Comparison of ENCODE assay signal across 19 cellular contexts in genomic region chr7:158008267-158008666, GRCh38.
"Had no signal": no experiment of that assay in that cellular context is flagged by ENCODE, and none has a peak within 500 bp of the region (broad histone marks: within the 10 kb centered on the region; RNA-seq: fewer than 3 reads in every experiment).

No MANE protein-coding gene starts in this region.

- H3K9me3 ChIP-seq: colonic mucosa, pancreas had no signal

- H3K4me2 ChIP-seq: hepatocyte had no signal

- H3K79me2 ChIP-seq: hepatocyte had no signal

- H2AFZ ChIP-seq: hepatocyte had no signal

- FAIRE-seq: endothelial cell of umbilical vein, pancreas had no signal

- DNase-seq: colonic mucosa; dermis blood vessel endothelial cell; effector CD4-positive, alpha-beta T cell; endodermal cell; erythroblast; foreskin melanocyte; head of caudate nucleus; left colon; left ventricle myocardium superior; mesenchymal stem cell; midbrain; occipital lobe; stimulated activated naive CD4-positive, alpha-beta T cell treated with Interleukin-2 at 50 U/mL for 16 hours; trophoblast cell had no signal

- H3K27ac ChIP-seq: colonic mucosa, hepatocyte, pancreas had no signal

- ATAC-seq: left colon, left ventricle myocardium superior, sciatic nerve had no signal

- H3K36me3 ChIP-seq: colonic mucosa, pancreas had no signal

- H3K27me3 ChIP-seq: colonic mucosa, pancreas had no signal

- H3K4me3 ChIP-seq: colonic mucosa, hepatocyte, lung, pancreas had no signal

- H3K4me1 ChIP-seq: colonic mucosa, pancreas had no signal
